In genomic region chr2:135530313-135531230, GRCh38 we compare ENCODE assay signal across 1 cellular context.
TF ChIP-seq lines count a peak whose summit lies in the region.

Gene ZRANB3, minus strand, starts transcription at chr2:135531218.

TF ChIP-seq in HepG2, 621 proteins besides CTCF, POLR2A, EP300 and RAD21 (continued from another document and continues in another):
- TF ChIP-seq FUBP1 (CRISPR knock-in tag; IDR thresholded peaks at IDR 0.05; ENCODE audit: borderline replicate concordance) (no peak), MXD4 (CRISPR knock-in tag; IDR thresholded peaks at IDR 0.05) (peak; percentile 80), CCAR2 (optimal IDR thresholded peaks at IDR 0.05; ENCODE audit: low read depth, low read length) (no peak), ZNF746 (CRISPR knock-in tag; IDR thresholded peaks at IDR 0.05) (no peak), LBX2 (CRISPR knock-in tag; IDR thresholded peaks at IDR 0.05; ENCODE audit: borderline replicate concordance) (no peak), ISL2 (CRISPR knock-in tag; IDR thresholded peaks at IDR 0.05) (peak; percentile 6; the same call in 1 of the 2 replicates), MED13 (CRISPR knock-in tag; IDR thresholded peaks at IDR 0.05) (peak; percentile 47; the same call in 1 of the 2 replicates), TRIM24 (CRISPR knock-in tag; IDR thresholded peaks at IDR 0.05) (no peak), SMARCE1 (IDR thresholded peaks at IDR 0.05; ENCODE audit: borderline replicate concordance) (no peak), ZNF740 (CRISPR knock-in tag; IDR thresholded peaks at IDR 0.05) (no peak), YEATS4 (CRISPR knock-in tag; IDR thresholded peaks at IDR 0.05; ENCODE audit: borderline replicate concordance) (peak; percentile 29; the same call in 1 of the 2 replicates), ZNF414 (CRISPR knock-in tag; IDR thresholded peaks at IDR 0.05) (peak; percentile 55; the same call in 1 of the 2 replicates), XRCC5 (optimal IDR thresholded peaks at IDR 0.05; ENCODE audit: low read length) (peak; percentile 51), ZNF180 (CRISPR knock-in tag; IDR thresholded peaks at IDR 0.05; ENCODE audit: borderline replicate concordance, low read depth) (no peak), HDAC6 (IDR thresholded peaks at IDR 0.05; ENCODE audit: low read depth, low read length) (no peak), ZNF761 (CRISPR knock-in tag; conservative IDR thresholded peaks at IDR 0.05) (0 out of 2 replicates have a peak, but pooled peaks have one; percentile 46), SNAI1 (CRISPR knock-in tag; IDR thresholded peaks at IDR 0.05; ENCODE audit: borderline replicate concordance) (no peak), TGIF2 (CRISPR knock-in tag; IDR thresholded peaks at IDR 0.05) (peak; percentile 76), SOX5 (CRISPR knock-in tag; IDR thresholded peaks at IDR 0.05; ENCODE audit: borderline replicate concordance) (no peak), SAP130 (CRISPR knock-in tag; IDR thresholded peaks at IDR 0.05; ENCODE audit: low read depth) (peak; percentile 98), ZNF597 (CRISPR knock-in tag; IDR thresholded peaks at IDR 0.05) (no peak), KDM6A (CRISPR knock-in tag; IDR thresholded peaks at IDR 0.05; ENCODE audit: low read depth) (no peak), USF2 (IDR thresholded peaks at IDR 0.05; ENCODE audit: low read depth, low read length) (0 out of 2 replicates have a peak, but pooled peaks have one; percentile 13), USF2 (CRISPR knock-in tag; IDR thresholded peaks at IDR 0.05; ENCODE audit: borderline replicate concordance) (no peak), THAP9 (CRISPR knock-in tag; IDR thresholded peaks at IDR 0.05; ENCODE audit: borderline replicate concordance) (no peak; the same call in 1 of the 2 replicates), ATF2 (CRISPR knock-in tag; IDR thresholded peaks at IDR 0.05) (peak; percentile 84; the same call in 1 of the 2 replicates), ATF4 (CRISPR knock-in tag; IDR thresholded peaks at IDR 0.05) (peak in 1 of 2 experiments; percentile 42; a peak in 1 of 4 replicates), KDM4B (CRISPR knock-in tag; IDR thresholded peaks at IDR 0.05) (no peak), ZNF350 (CRISPR knock-in tag; IDR thresholded peaks at IDR 0.05; ENCODE audit: borderline replicate concordance, low read depth) (peak; percentile 29; the same call in 1 of the 2 replicates), HCFC1 (IDR thresholded peaks at IDR 0.05; ENCODE audit: low read depth, low read length) (peak; percentile 89), HNRNPH1 (optimal IDR thresholded peaks at IDR 0.05; ENCODE audit: low read depth, low read length) (no peak), CHD2 (IDR thresholded peaks at IDR 0.05; ENCODE audit: low read depth, low read length) (peak; percentile 92), CHCHD3 (CRISPR knock-in tag; IDR thresholded peaks at IDR 0.05) (no peak), ZNF124 (CRISPR knock-in tag; IDR thresholded peaks at IDR 0.05) (peak; percentile 15; the same call in 1 of the 2 replicates), KDM5B (CRISPR knock-in tag; IDR thresholded peaks at IDR 0.05; ENCODE audit: borderline replicate concordance) (peak; percentile 64; the same call in 1 of the 2 replicates), MTA3 (CRISPR knock-in tag; IDR thresholded peaks at IDR 0.05) (no peak), NCOR1 (IDR thresholded peaks at IDR 0.05; ENCODE audit: borderline replicate concordance, low read length) (no peak), KAT8 (CRISPR knock-in tag; IDR thresholded peaks at IDR 0.05) (peak; percentile 74), TCF12 (IDR thresholded peaks at IDR 0.05) (no peak), TCF12 (CRISPR knock-in tag; IDR thresholded peaks at IDR 0.05) (no peak), HINFP (CRISPR knock-in tag; IDR thresholded peaks at IDR 0.05; ENCODE audit: low read depth) (0 out of 2 replicates have a peak, but pooled peaks have one; percentile 21), U2AF2 (IDR thresholded peaks at IDR 0.05; ENCODE audit: low read depth, low read length) (no peak), GATAD1 (CRISPR knock-in tag; IDR thresholded peaks at IDR 0.05) (peak; percentile 89), CBX5 (CRISPR knock-in tag; IDR thresholded peaks at IDR 0.05; ENCODE audit: borderline replicate concordance) (no peak; the same call in 1 of the 2 replicates), ZNF230 (CRISPR knock-in tag; IDR thresholded peaks at IDR 0.05) (no peak; the same call in 1 of the 2 replicates), ZNF614 (CRISPR knock-in tag; IDR thresholded peaks at IDR 0.05; ENCODE audit: borderline replicate concordance) (no peak), DR1 (CRISPR knock-in tag; IDR thresholded peaks at IDR 0.05) (peak; percentile 30; the same call in 1 of the 2 replicates), PBX3 (CRISPR knock-in tag; IDR thresholded peaks at IDR 0.05; ENCODE audit: borderline replicate concordance) (0 out of 2 replicates have a peak, but pooled peaks have one; percentile 46), KLF11 (CRISPR knock-in tag; IDR thresholded peaks at IDR 0.05) (peak; percentile 33; the same call in 1 of the 2 replicates), KAT7 (CRISPR knock-in tag; IDR thresholded peaks at IDR 0.05; ENCODE audit: borderline replicate concordance) (peak; percentile 20; the same call in 1 of the 2 replicates), IKZF4 (CRISPR knock-in tag; IDR thresholded peaks at IDR 0.05; ENCODE audit: borderline replicate concordance, low read depth, not compliant biosample characterization) (no peak), PHB2 (IDR thresholded peaks at IDR 0.05; ENCODE audit: partially characterized antibody) (no peak), SNAPC5 (CRISPR knock-in tag; IDR thresholded peaks at IDR 0.05; ENCODE audit: borderline replicate concordance) (peak; percentile 15; the same call in 1 of the 2 replicates)
